Comparison of ENCODE assay signal across 8 cellular contexts in the genomic region with DNA sequence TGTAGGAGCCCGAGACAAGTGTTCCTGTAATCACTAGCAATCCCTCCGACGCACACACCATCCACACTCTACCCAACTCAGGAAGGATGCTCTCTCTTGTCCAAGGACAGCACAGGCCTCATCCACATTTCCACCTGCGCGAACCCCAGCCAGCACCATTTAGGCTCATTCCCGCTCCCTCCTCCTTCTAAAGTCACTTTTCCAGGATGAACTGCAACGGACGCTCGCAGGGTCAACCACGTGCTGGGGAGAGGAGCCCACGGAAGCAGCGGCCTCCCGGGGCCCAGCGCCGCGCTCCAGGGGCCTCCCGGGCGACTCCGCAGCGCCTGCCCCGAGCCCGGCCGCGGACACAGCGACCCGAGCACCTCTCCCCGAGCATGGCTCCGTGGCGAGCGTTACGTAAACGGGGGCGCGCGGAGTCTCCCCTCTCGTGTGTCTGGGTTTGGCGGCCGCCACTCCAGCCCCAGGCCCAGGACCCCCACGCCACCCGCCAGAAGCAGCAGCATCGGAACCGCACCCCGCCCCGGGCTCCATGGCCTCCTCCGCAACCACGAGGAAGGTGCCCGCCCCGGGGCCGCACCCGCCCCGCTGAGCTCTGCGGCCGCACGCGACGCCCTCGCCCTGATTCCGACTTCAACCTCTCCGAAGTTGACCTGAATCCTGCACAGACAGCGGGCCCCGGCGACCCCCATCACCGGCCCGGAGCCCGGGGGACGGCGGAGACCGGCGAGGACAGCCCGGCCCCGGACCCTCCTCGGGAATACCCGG. TPM values are rescaled to one million over a fixed set of nuclear protein-coding genes. Genes with fewer than 3 reads are reported as not detected.
DNase-seq lines count a peak whose midpoint lies in the region; ATAC-seq and TF ChIP-seq lines count a peak whose summit lies in the region.

No MANE protein-coding gene starts in this region.

- ATAC-seq in GM21367 (IDR thresholded peaks at IDR 0.05; ENCODE audit: unreplicated experiment) = peak; percentile 6
- ATAC-seq in activated B cell treated with CpG ODN at 0.5 μM for 24 hours (ENCODE audit: low read depth) = peak; percentile 8
- ATAC-seq in central memory CD8-positive, alpha-beta T cell (replicated peaks; ENCODE audit: extremely low read depth, poor library complexity, severe bottlenecking) = peak; percentile 24
- peak; percentile 21 for ATAC-seq in left lobe of liver

- TF ChIP-seq CTCF in Caco-2 (IDR thresholded peaks at IDR 0.05; ENCODE audit: insufficient read depth in 1 of 2, low read depth in 1 of 2, low read length in 1 of 2, severe bottlenecking in 1 of 2, unreplicated experiment in 1 of 2) (no peak), activated B cell treated with CpG ODN at 0.5 μM for 24 hours (IDR thresholded peaks at IDR 0.05) (no peak)

- peak in 1 of 2 experiments; percentile 35 for DNase-seq in Caco-2
- DNase-seq in activated B cell treated with CpG ODN at 0.5 μM for 24 hours = no peak
- DNase-seq in central memory CD8-positive, alpha-beta T cell (ENCODE audit: low spot score in 2 of 2) = peak; percentile 50 to 52
- DNase-seq in left lobe of liver (ENCODE audit: low spot score) = no peak
- DNase-seq in stimulated activated CD4-positive, alpha-beta T cell treated with anti-CD3 and anti-CD28 coated beads, TNF-alpha, amount 100 ng/mL, for 4 hours (ENCODE audit: low read depth in 3 of 3) = peak; percentile 25 to 43 (median 37)
- no peak for DNase-seq in NCI-H2029 (lab: John Stamatoyannopoulos, UW)

- H3K27me3 Mint-ChIP-seq in Caco-2 (ENCODE audit: insufficient read depth, unreplicated experiment) (no peaks in the 10 kb centered on the region), activated B cell treated with CpG ODN at 0.5 μM for 24 hours (no peaks in the 10 kb centered on the region)
- H3K27me3 Mint-ChIP-seq in central memory CD8-positive, alpha-beta T cell = no peaks in the 10 kb centered on the region

- H3K27ac Mint-ChIP-seq in Caco-2 (ENCODE audit: unreplicated experiment) (peak overlapping the region; percentile 83), activated B cell treated with CpG ODN at 0.5 μM for 24 hours (peak overlapping the region; percentile 89)
- H3K27ac Mint-ChIP-seq in central memory CD8-positive, alpha-beta T cell (ENCODE audit: low read depth) = peak overlapping the region; percentile 92

- peak overlapping the region; percentile 92 for H3K9ac ChIP-seq in HUES6 (ENCODE audit: low read length)

- peaks cover 5% of the 10 kb centered on the region for H3K36me3 ChIP-seq in Caco-2 (ENCODE audit: control insufficient read depth, insufficient read depth, low read length)
- peaks cover 36% of the 10 kb centered on the region for H3K36me3 ChIP-seq in HUES6 (ENCODE audit: control insufficient read depth, insufficient read depth, low read length)

- POLR2A ChIA-PET in Caco-2 (lab: Charles Lee) (interaction anchor here (1.0 kb wide), 1 partner anchor 26 kb away, joined by 4 read pairs; no protein-coding TSS in a partner anchor), activated B cell treated with CpG ODN at 0.5 μM for 24 hours (lab: Charles Lee) (interaction anchor here (0.6 to 1.2 kb wide), 4 partner anchors 43 to 535 kb away, joined by 3 to 5 read pairs (median 3); no protein-coding TSS in a partner anchor)

- H3K4me1 Mint-ChIP-seq in Caco-2 (ENCODE audit: low read depth, unreplicated experiment) (peaks cover 16% of the 10 kb centered on the region), activated B cell treated with CpG ODN at 0.5 μM for 24 hours (peaks cover 42% of the 10 kb centered on the region)
- peaks cover 48% of the 10 kb centered on the region for H3K4me1 Mint-ChIP-seq in central memory CD8-positive, alpha-beta T cell

- CTCF ChIA-PET in Caco-2 (lab: Charles Lee) = interaction anchor here (0.9 kb wide), 1 partner anchor 9 kb away, joined by 7 read pairs; no protein-coding TSS in a partner anchor
- CTCF ChIA-PET in activated B cell treated with CpG ODN at 0.5 μM for 24 hours (lab: Charles Lee) = no interaction called here

- peak overlapping the region; percentile 66 for H3K4me3 ChIP-seq in Caco-2 (ENCODE audit: low read depth, low read length)
- peak overlapping the region; percentile 94 for H3K4me3 ChIP-seq in HUES6 (ENCODE audit: low read depth, low read length)

- no peaks in the 10 kb centered on the region for H3K9me3 Mint-ChIP-seq in Caco-2 (ENCODE audit: unreplicated experiment)
- H3K9me3 Mint-ChIP-seq in activated B cell treated with CpG ODN at 0.5 μM for 24 hours = no peaks in the 10 kb centered on the region
- H3K9me3 Mint-ChIP-seq in central memory CD8-positive, alpha-beta T cell = no peaks in the 10 kb centered on the region

- H3K36me3 Mint-ChIP-seq in Caco-2 (ENCODE audit: insufficient read depth, unreplicated experiment) (peaks cover 52% of the 10 kb centered on the region), activated B cell treated with CpG ODN at 0.5 μM for 24 hours (ENCODE audit: low read depth) (peaks cover 41% of the 10 kb centered on the region)
- H3K36me3 Mint-ChIP-seq in central memory CD8-positive, alpha-beta T cell (ENCODE audit: insufficient read depth) = peaks cover 50% of the 10 kb centered on the region

- no peaks in the 10 kb centered on the region for H3K9me3 ChIP-seq in Caco-2
- H3K9me3 ChIP-seq in HUES6 (ENCODE audit: control insufficient read depth, insufficient read depth, low read depth, low read length) = no peaks in the 10 kb centered on the region

- H3K4me1 ChIP-seq in Caco-2 = peaks cover 28% of the 10 kb centered on the region
- peaks cover 17% of the 10 kb centered on the region for H3K4me1 ChIP-seq in HUES6 (ENCODE audit: control insufficient read depth, insufficient read depth, low read length)

- peak overlapping the region; percentile 87 for H3K4me3 Mint-ChIP-seq in Caco-2 (ENCODE audit: unreplicated experiment)
- peak overlapping the region; percentile 93 for H3K4me3 Mint-ChIP-seq in activated B cell treated with CpG ODN at 0.5 μM for 24 hours
- H3K4me3 Mint-ChIP-seq in central memory CD8-positive, alpha-beta T cell = peak overlapping the region; percentile 82

- no peaks in the 10 kb centered on the region for H3K27me3 ChIP-seq in Caco-2 (replicated peaks; ENCODE audit: control insufficient read depth, insufficient read depth, low read length)
- no peaks in the 10 kb centered on the region for H3K27me3 ChIP-seq in HUES6 (ENCODE audit: control insufficient read depth, insufficient read depth, low read length)

- intact Hi-C loops in Caco-2 (cut with micrococcal nuclease; ENCODE audit: unreplicated experiment) = no loop called here
- intact Hi-C loops in activated B cell treated with CpG ODN at 0.5 μM for 24 hours (cut with micrococcal nuclease) = loop anchor here (1.0 to 5.0 kb wide), 8 partner anchors 49 to 1751 kb away; a partner anchor contains a TSS

- peak overlapping the region; percentile 86 for H3K27ac ChIP-seq in HUES6 (ENCODE audit: low read depth, low read length)

- no TSS peak for BruUV-seq in Caco-2 (replicated peaks; lab: Mats Ljungman, UMichigan)

RNA-seq across cellular contexts. Expression of a gene that starts 0.7 kb away (rescaled TPM):
- total RNA-seq in Caco-2 (2022) = 103 and 108 TPM in 2 replicates
- total RNA-seq in activated B cell treated with CpG ODN at 0.5 μM for 24 hours = 93.8 and 107 TPM in 2 replicates
- total RNA-seq in left lobe of liver = 21.8 TPM

RNA-seq across cellular contexts. Expression of a gene that starts 57.9 kb away (rescaled TPM):
- 26.5 and 29.6 TPM in 2 replicates for total RNA-seq in Caco-2 (2022)
- total RNA-seq in activated B cell treated with CpG ODN at 0.5 μM for 24 hours = 368 and 391 TPM in 2 replicates
- total RNA-seq in left lobe of liver = 32.1 TPM

Comparison
In these comparisons a context has a peak if more than half of its experiments do, and no peak if none do; other contexts are left out.
1. DNase-seq: peak in central memory CD8-positive, alpha-beta T cell (2 of 2) and stimulated activated CD4-positive, alpha-beta T cell treated with anti-CD3 and anti-CD28 coated beads, TNF-alpha, amount 100 ng/mL, for 4 hours (3 of 3); none in activated B cell treated with CpG ODN at 0.5 μM for 24 hours (single experiment), left lobe of liver (single experiment) and NCI-H2029 (single experiment).
2. RNA of a gene that starts 57.9 kb away (total RNA-seq): 368 to 391 TPM in activated B cell treated with CpG ODN at 0.5 μM for 24 hours; 32.1 TPM in left lobe of liver (single experiment) and 26.5 to 29.6 TPM in Caco-2; every median in the first group is over 10 times any median in the second.
3. Peak in every context shown above with its lines, with median percentiles within 50 percentile points of each other: H3K27ac Mint-ChIP-seq, H3K4me3 Mint-ChIP-seq and ATAC-seq.